ENCODE assay signal across 1 cellular context in genomic region chr2:16613475-16613874, GRCh38.
TF ChIP-seq lines count a peak whose summit lies in the region.

No MANE protein-coding gene starts in this region.

TF ChIP-seq in HCT116, 20 proteins besides CTCF, POLR2A, EP300 and RAD21 (continued from another document):
- TF ChIP-seq, protein P1, sequence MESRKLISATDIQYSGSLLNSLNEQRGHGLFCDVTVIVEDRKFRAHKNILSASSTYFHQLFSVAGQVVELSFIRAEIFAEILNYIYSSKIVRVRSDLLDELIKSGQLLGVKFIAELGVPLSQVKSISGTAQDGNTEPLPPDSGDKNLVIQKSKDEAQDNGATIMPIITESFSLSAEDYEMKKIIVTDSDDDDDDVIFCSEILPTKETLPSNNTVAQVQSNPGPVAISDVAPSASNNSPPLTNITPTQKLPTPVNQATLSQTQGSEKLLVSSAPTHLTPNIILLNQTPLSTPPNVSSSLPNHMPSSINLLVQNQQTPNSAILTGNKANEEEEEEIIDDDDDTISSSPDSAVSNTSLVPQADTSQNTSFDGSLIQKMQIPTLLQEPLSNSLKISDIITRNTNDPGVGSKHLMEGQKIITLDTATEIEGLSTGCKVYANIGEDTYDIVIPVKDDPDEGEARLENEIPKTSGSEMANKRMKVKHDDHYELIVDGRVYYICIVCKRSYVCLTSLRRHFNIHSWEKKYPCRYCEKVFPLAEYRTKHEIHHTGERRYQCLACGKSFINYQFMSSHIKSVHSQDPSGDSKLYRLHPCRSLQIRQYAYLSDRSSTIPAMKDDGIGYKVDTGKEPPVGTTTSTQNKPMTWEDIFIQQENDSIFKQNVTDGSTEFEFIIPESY (IDR thresholded peaks at IDR 0.05; ENCODE audit: extremely low read depth, insufficient replicate concordance, low read length), result no peak
